In genomic region chr6:170442596-170442995, GRCh38 we compare ENCODE assay signal across 21 cellular contexts.
A peak's percentile ranks its signal among the peaks of the same experiment; 100 is the strongest.
DNase-seq lines count a peak whose midpoint lies in the region; ATAC-seq, FAIRE-seq and TF ChIP-seq lines count a peak whose summit lies in the region.
"Had no signal": no experiment of that assay in that cellular context is flagged by ENCODE, and none has a peak within 500 bp of the region (broad histone marks: within the 10 kb centered on the region; RNA-seq: fewer than 3 reads in every experiment).

No MANE protein-coding gene starts in this region.

- no peaks in the 10 kb centered on the region for H3K9me3 Mint-ChIP-seq in natural killer cell
- H3K9me3 Mint-ChIP-seq in natural killer cell treated with Interleukin-12 subunit alpha and Interleukin-12 subunit beta and Interleukin-15 and Interleukin-18, amount 100 ng/mL, for 72 hours = no peaks in the 10 kb centered on the region
- H3K9me3 Mint-ChIP-seq in type B pancreatic cell = no peaks in the 10 kb centered on the region
- H3K9me3 Mint-ChIP-seq: CD4-positive, alpha-beta memory T cell had no signal

- H3K4me1 Mint-ChIP-seq in natural killer cell (peaks cover 76 to 81% of the 10 kb centered on the region in 2 donors), type B pancreatic cell (ENCODE audit: unreplicated experiment) (peaks cover 18% of the 10 kb centered on the region)
- peaks cover 46 to 48% of the 10 kb centered on the region in 2 donors for H3K4me1 Mint-ChIP-seq in natural killer cell treated with Interleukin-12 subunit alpha and Interleukin-12 subunit beta and Interleukin-15 and Interleukin-18, amount 100 ng/mL, for 72 hours (ENCODE audit: low read depth in 2 of 2)

- H3K27ac Mint-ChIP-seq in natural killer cell (peak overlapping the region; percentile 86 to 95), type B pancreatic cell (no peak overlapping the region)
- H3K27ac Mint-ChIP-seq in natural killer cell treated with Interleukin-12 subunit alpha and Interleukin-12 subunit beta and Interleukin-15 and Interleukin-18, amount 100 ng/mL, for 72 hours = no peak overlapping the region
- H3K27ac Mint-ChIP-seq: CD4-positive, alpha-beta memory T cell had no signal

- H3K27me3 Mint-ChIP-seq in natural killer cell (ENCODE audit: low read depth in 2 of 2) (no peaks in the 10 kb centered on the region), type B pancreatic cell (peaks cover 2% of the 10 kb centered on the region)
- H3K27me3 Mint-ChIP-seq in natural killer cell treated with Interleukin-12 subunit alpha and Interleukin-12 subunit beta and Interleukin-15 and Interleukin-18, amount 100 ng/mL, for 72 hours = peaks cover 0 to 4% of the 10 kb centered on the region in 2 donors

- TF ChIP-seq CTCF in natural killer cell (IDR thresholded peaks at IDR 0.05) (no peak), type B pancreatic cell (conservative IDR thresholded peaks at IDR 0.05) (no peak)

- ATAC-seq in natural killer cell = no peak
- ATAC-seq in natural killer cell treated with Interleukin-12 subunit alpha and Interleukin-12 subunit beta and Interleukin-15 and Interleukin-18, amount 100 ng/mL, for 72 hours = no peak

- no peak for DNase-seq in natural killer cell
- DNase-seq in natural killer cell treated with Interleukin-12 subunit alpha and Interleukin-12 subunit beta and Interleukin-15 and Interleukin-18, amount 100 ng/mL, for 72 hours (ENCODE audit: low spot score) = no peak
- peak; percentile 55 for DNase-seq in mesenteric fat pad (ENCODE audit: low spot score)
- peak; percentile 37 for DNase-seq in type B pancreatic cell (ENCODE audit: extremely low spot score, unreplicated experiment)
- no peak for DNase-seq in RCC 7860 (ENCODE audit: low spot score)
- DNase-seq in stimulated activated naive CD4-positive, alpha-beta T cell treated with Interleukin-2 at 50 U/mL for 16 hours (lab: John Stamatoyannopoulos, UW) = no peak
- no peak for DNase-seq in DMS79 (lab: John Stamatoyannopoulos, UW)
- DNase-seq: 8988T; ACHN; AML-193; C1 segment of cervical spinal cord; Calu3; CD4-positive, alpha-beta memory T cell; COR-L47; DND-41; GM23248; HCEC 1CT had no signal

- no peak for FAIRE-seq in RCC 7860 (lab: Jason Lieb, UNC)
- FAIRE-seq: A549, G401.6, GM12892, H1 had no signal

- intact Hi-C loops in natural killer cell (cut with micrococcal nuclease) = loop anchor here (5.0 kb wide), 3 partner anchors 35 to 135 kb away; partner anchors contain the start of gene FAM120B

- H3K4me3 Mint-ChIP-seq in natural killer cell (peak overlapping the region; percentile 61), type B pancreatic cell (no peak overlapping the region)
- no peak overlapping the region for H3K4me3 Mint-ChIP-seq in natural killer cell treated with Interleukin-12 subunit alpha and Interleukin-12 subunit beta and Interleukin-15 and Interleukin-18, amount 100 ng/mL, for 72 hours
- H3K4me3 Mint-ChIP-seq: CD4-positive, alpha-beta memory T cell had no signal

- H3K36me3 Mint-ChIP-seq in natural killer cell (no peaks in the 10 kb centered on the region), type B pancreatic cell (no peaks in the 10 kb centered on the region)
- H3K36me3 Mint-ChIP-seq in natural killer cell treated with Interleukin-12 subunit alpha and Interleukin-12 subunit beta and Interleukin-15 and Interleukin-18, amount 100 ng/mL, for 72 hours = no peaks in the 10 kb centered on the region
- H3K36me3 Mint-ChIP-seq: CD4-positive, alpha-beta memory T cell had no signal

Comparison
In these comparisons a context has a peak if more than half of its experiments do, and no peak if none do; other contexts are left out.
1. H3K27ac Mint-ChIP-seq: peak in natural killer cell (2 of 2); none in natural killer cell treated with Interleukin-12 subunit alpha and Interleukin-12 subunit beta and Interleukin-15 and Interleukin-18, amount 100 ng/mL, for 72 hours (0 of 2) and type B pancreatic cell (single experiment).
2. DNase-seq: peak in mesenteric fat pad (single experiment) and type B pancreatic cell (single experiment); none in natural killer cell (single experiment), natural killer cell treated with Interleukin-12 subunit alpha and Interleukin-12 subunit beta and Interleukin-15 and Interleukin-18, amount 100 ng/mL, for 72 hours (single experiment), RCC 7860 (single experiment), stimulated activated naive CD4-positive, alpha-beta T cell treated with Interleukin-2 at 50 U/mL for 16 hours (single experiment) and DMS79 (single experiment).